ENCODE assay signal across 8 cellular contexts in the genomic region with DNA sequence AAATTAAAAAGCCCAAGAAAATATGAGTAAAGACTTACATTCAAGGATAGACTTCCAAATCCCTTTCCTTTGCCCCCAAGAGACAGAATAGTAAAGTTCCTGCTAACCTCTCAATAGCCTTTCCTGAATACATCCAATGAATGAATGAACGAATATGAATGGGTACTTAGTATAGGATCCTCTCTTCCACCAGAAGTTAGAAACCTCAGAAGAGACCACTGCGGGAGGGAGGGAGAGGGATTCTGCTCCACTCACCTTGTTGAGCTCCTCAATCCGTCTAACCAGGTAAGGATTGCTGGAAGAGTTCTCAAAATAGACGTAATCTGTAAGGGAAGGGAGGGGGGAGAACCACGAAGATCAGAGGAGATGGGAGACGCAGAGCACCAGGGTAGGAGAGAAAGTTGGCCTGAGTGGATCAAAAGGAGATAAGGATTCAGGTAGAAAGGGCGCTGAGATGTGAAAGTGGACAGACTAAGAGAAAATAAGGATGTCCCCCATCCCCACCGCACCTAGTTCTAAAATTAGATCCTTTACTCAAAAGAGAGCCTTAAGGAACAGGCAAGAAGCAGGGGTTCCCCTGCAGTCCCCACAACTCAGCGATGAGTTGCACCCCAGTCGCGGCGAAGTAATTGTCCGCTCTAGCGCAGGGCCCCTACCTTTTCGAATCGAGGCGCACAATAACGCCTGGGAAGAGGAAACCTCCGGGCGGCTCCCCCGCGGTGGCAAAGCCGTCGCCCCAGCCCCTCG. TPM values are rescaled to one million over a fixed set of nuclear protein-coding genes. Genes with fewer than 3 reads are reported as not detected.
A peak's percentile ranks its signal among the peaks of the same experiment; 100 is the strongest.
DNase-seq lines count a peak whose midpoint lies in the region; ATAC-seq, FAIRE-seq and TF ChIP-seq lines count a peak whose summit lies in the region.

No MANE protein-coding gene starts in this region.

- H3K27ac ChIP-seq in A549: peak overlapping the region; percentile 95 to 98
- peak overlapping the region; percentile 92 to 96 for H3K27ac ChIP-seq in lung (ENCODE audit: low read depth in 1 of 2, low read length in 1 of 2)
- peak overlapping the region; percentile 90 to 94 for H3K27ac ChIP-seq in uterus

- intact Hi-C loops in uterus (cut with DNase I; ENCODE audit: low total_unique reads): no loop called here

- in situ Hi-C loops in astrocyte of the cerebellum (cut with HindIII; ENCODE audit: low sequenced_read_pairs): no loop called here

- no peak for TF ChIP-seq POLR2A in A549 (IDR thresholded peaks at IDR 0.05; ENCODE audit: low read length)
- no peak for TF ChIP-seq POLR2A in uterus (IDR thresholded peaks at IDR 0.05)

- peak overlapping the region; percentile 92 for H3K4me3 ChIP-seq in A549
- peak overlapping the region; percentile 77 for H3K4me3 ChIP-seq in astrocyte of the cerebellum (ENCODE audit: low read depth, low read length)
- peak overlapping the region; percentile 88 for H3K4me3 ChIP-seq in lung
- peak overlapping the region; percentile 58 to 80 for H3K4me3 ChIP-seq in uterus

- no peak for TF ChIP-seq RAD21 in A549 (conservative IDR thresholded peaks at IDR 0.05 in 1 of 2, IDR thresholded peaks at IDR 0.05 in 1 of 2)

- CTCF ChIA-PET in A549 (lab: Yijun Ruan, JAX): interaction anchor here (0.6 to 5.1 kb wide), 4 partner anchors 9 to 1219 kb away, joined by 3 to 42 read pairs (median 7); partner anchors contain the start of genes EML3, ROM1 and TUT1

- H3K4me1 ChIP-seq in A549 (peaks cover 32% of the 10 kb centered on the region), lung (ENCODE audit: control insufficient read depth in 2 of 2, insufficient read depth in 2 of 2, low read length in 2 of 2) (peaks cover 8 to 12% of the 10 kb centered on the region in 2 donors), uterus (peaks cover 9 to 10% of the 10 kb centered on the region in 2 donors)

- no peaks in the 10 kb centered on the region for H3K9me3 ChIP-seq in A549
- H3K9me3 ChIP-seq in lung (ENCODE audit: control insufficient read depth in 2 of 2, insufficient read depth in 1 of 2, low read length in 1 of 2): no peaks in the 10 kb centered on the region
- no peaks in the 10 kb centered on the region for H3K9me3 ChIP-seq in uterus

- H3K36me3 ChIP-seq in lung (ENCODE audit: control insufficient read depth in 2 of 2, insufficient read depth in 2 of 2, low read length in 2 of 2) (peaks cover 22 to 42% of the 10 kb centered on the region in 2 donors), uterus (no peaks in the 10 kb centered on the region)

- no peak for FAIRE-seq in A549 (lab: Jason Lieb, UNC)

- H3K27me3 ChIP-seq in lung (ENCODE audit: control insufficient read depth, insufficient read depth) (no peaks in the 10 kb centered on the region), uterus (no peaks in the 10 kb centered on the region)

- H3K4me2 ChIP-seq in A549: peak overlapping the region; percentile 95

- ATAC-seq in A549 (no peak), lung (ENCODE audit: insufficient read depth, low FRiP score) (no peak)

- DNase-seq in A549 (ENCODE audit: low read depth in 1 of 2, low spot score in 1 of 2) (no peak), HFFc6 (no peak), astrocyte of the cerebellum (ENCODE audit: low read depth) (no peak), lung (ENCODE audit: low spot score) (no peak), uterus (no peak), NCI-H524 treated with DMSO at 0.1 percent for 48 hours (lab: John Stamatoyannopoulos, UW) (no peak), epidermal melanocyte (ENCODE audit: insufficient read length, low spot score) (no peak), midbrain (lab: John Stamatoyannopoulos, UW) (no peak)

- peak overlapping the region; percentile 96 for H3K4me3 Mint-ChIP-seq in HFFc6

- TF ChIP-seq CTCF in A549 (IDR thresholded peaks at IDR 0.05) (no peak), HFFc6 (IDR thresholded peaks at IDR 0.05) (no peak), astrocyte of the cerebellum (IDR thresholded peaks at IDR 0.05; ENCODE audit: low read depth, low read length, missing control alignments) (no peak), lung (IDR thresholded peaks at IDR 0.05; ENCODE audit: control extremely low read depth, extremely low read depth) (no peak), uterus (IDR thresholded peaks at IDR 0.05) (no peak)

- 1% methylated on average over 25 of the region's 25 CpGs for WGBS in A549 (ENCODE audit: missing lambda C conversion rate)
- 1% methylated on average over 25 of the region's 25 CpGs for WGBS in lung, 2 donors

- peaks cover 50% of the 10 kb centered on the region for H3K36me3 Mint-ChIP-seq in HFFc6 (ENCODE audit: low read depth)

- H3K9me3 Mint-ChIP-seq in HFFc6: no peaks in the 10 kb centered on the region

- H3K27me3 Mint-ChIP-seq in HFFc6 (ENCODE audit: insufficient read depth): peaks cover 15% of the 10 kb centered on the region

- peaks cover 40% of the 10 kb centered on the region for H3K4me1 Mint-ChIP-seq in HFFc6 (ENCODE audit: low read depth)

- POLR2A ChIA-PET in A549 (lab: Yijun Ruan, JAX): interaction anchor here (0.6 to 3.5 kb wide), 7 partner anchors 9 to 153 kb away, joined by 3 to 75 read pairs (median 9); partner anchors contain the start of genes C11orf98, CSKMT, EEF1G and INTS5

- TF ChIP-seq EP300 in A549 (IDR thresholded peaks at IDR 0.05): no peak

- peak overlapping the region; percentile 89 for H3K27ac Mint-ChIP-seq in HFFc6

TF ChIP-seq in A549, 52 proteins besides CTCF, POLR2A, EP300 and RAD21 (continues in another document):
- TF ChIP-seq MAFK (IDR thresholded peaks at IDR 0.05; ENCODE audit: partially characterized antibody): no peak

RNA-seq across cellular contexts. Expression of gene MTA2, which starts 1.1 kb away (rescaled TPM):
- polyA plus RNA-seq in A549 (2011; rRNA removed) (21.8 and 44.3 TPM in 2 replicates), A549 (2017; fragmentation: RNase III; extraction: RNeasy Plus Mini Kit Qiagen cat#74134 plus additional on column Dnase treatment) (79.3 to 85.0 TPM (median 84.5 TPM) in 3 replicates), lung (10 to 100 TPM; 57.0 to 62.2 TPM)
- polyA plus RNA-seq in A549 (2012; cell fraction: cytosol; rRNA removed): 12.5 and 16.1 TPM in 2 replicates
- 25.7 and 48.5 TPM in 2 replicates for polyA plus RNA-seq in A549 (2012; cell fraction: nucleus; rRNA removed)
- 74.7 and 80.5 TPM in 2 replicates for polyA minus RNA-seq in A549 (2011; rRNA and poly(A)+ RNA removed)
- total RNA-seq in HFFc6 (2021; fragmentation: NEBNext Ultra II Directional; extraction: Animal tissue kit (Norgen Biotek cat#: 25700)): 100 to 1,000 TPM in 2 of 6 experiments, 10 to 100 TPM in 4; 89.6 to 106 (median 95.8) TPM
- total RNA-seq in lung (10 to 100 TPM; 53.7 to 74.4 TPM), uterus (100 to 1,000 TPM in 2 of 4 donors, 10 to 100 TPM in 2; 37.9 to 120 (median 78.2) TPM)

RNA-seq across cellular contexts. Expression of gene TUT1, which starts 9.2 kb away (rescaled TPM):
- polyA plus RNA-seq in A549 (2011; rRNA removed) (12.9 and 15.5 TPM in 2 replicates), A549 (2017; fragmentation: RNase III; extraction: RNeasy Plus Mini Kit Qiagen cat#74134 plus additional on column Dnase treatment) (9.9 to 11.7 TPM (median 11.1 TPM) in 3 replicates), lung (10 to 100 TPM; 15.2 to 21.9 TPM)
- polyA plus RNA-seq in A549 (2012; cell fraction: cytosol; rRNA removed): 8.9 and 9.9 TPM in 2 replicates
- 30.4 and 31.6 TPM in 2 replicates for polyA plus RNA-seq in A549 (2012; cell fraction: nucleus; rRNA removed)
- polyA minus RNA-seq in A549 (2011; rRNA and poly(A)+ RNA removed): 9.4 and 11.7 TPM in 2 replicates
- total RNA-seq in HFFc6 (2021; fragmentation: NEBNext Ultra II Directional; extraction: Animal tissue kit (Norgen Biotek cat#: 25700)): 10 to 100 TPM; 14.6 to 18.0 (median 16.9) TPM
- total RNA-seq in lung (10 to 100 TPM; 10.8 to 19.4 TPM), uterus (10 to 100 TPM in 1 of 4 donors, 1 to 10 TPM in 3; 7.1 to 19.3 (median 8.6) TPM)

RNA-seq across cellular contexts. Expression of gene EML3, which starts 12.0 kb away (rescaled TPM):
- polyA plus RNA-seq in A549 (2011; rRNA removed) (15.2 and 19.7 TPM in 2 replicates), A549 (2017; fragmentation: RNase III; extraction: RNeasy Plus Mini Kit Qiagen cat#74134 plus additional on column Dnase treatment) (21.4 to 28.0 TPM (median 27.2 TPM) in 3 replicates), lung (10 to 100 TPM; 59.5 to 66.4 TPM)
- polyA plus RNA-seq in A549 (2012; cell fraction: cytosol; rRNA removed): 16.7 and 22.6 TPM in 2 replicates
- polyA plus RNA-seq in A549 (2012; cell fraction: nucleus; rRNA removed): 124 and 129 TPM in 2 replicates
- 15.4 and 16.7 TPM in 2 replicates for polyA minus RNA-seq in A549 (2011; rRNA and poly(A)+ RNA removed)
- total RNA-seq in HFFc6 (2021; fragmentation: NEBNext Ultra II Directional; extraction: Animal tissue kit (Norgen Biotek cat#: 25700)): 10 to 100 TPM; 32.5 to 39.6 (median 36.4) TPM
- total RNA-seq in lung (10 to 100 TPM; 29.1 to 95.4 TPM), uterus (100 to 1,000 TPM in 1 of 4 donors, 10 to 100 TPM in 3; 17.9 to 126 (median 36.8) TPM)

RNA-seq across cellular contexts. Expression of gene ROM1, which starts 12.5 kb away (rescaled TPM):
- 0.92 and 1.6 TPM in 2 replicates for polyA plus RNA-seq in A549 (2011; rRNA removed)
- 2.0 and 2.4 TPM in 2 replicates for polyA plus RNA-seq in A549 (2012; cell fraction: cytosol; rRNA removed)
- polyA plus RNA-seq in A549 (2012; cell fraction: nucleus; rRNA removed): 1.7 and 1.8 TPM in 2 replicates
- polyA plus RNA-seq in A549 (2017; fragmentation: RNase III; extraction: RNeasy Plus Mini Kit Qiagen cat#74134 plus additional on column Dnase treatment): 2.8 to 3.7 TPM (median 3.2 TPM) in 3 replicates
- 0.24 and 0.37 TPM in 2 replicates for polyA minus RNA-seq in A549 (2011; rRNA and poly(A)+ RNA removed)
- total RNA-seq in HFFc6 (2021; fragmentation: NEBNext Ultra II Directional; extraction: Animal tissue kit (Norgen Biotek cat#: 25700)): 1 to 10 TPM; 2.3 to 4.8 (median 3.2) TPM
- total RNA-seq in lung: 1 to 10 TPM; 3.5 to 9.6 TPM
- 10 to 100 TPM in 1 of 2 donors, 1 to 10 TPM in 1; 9.3 to 17.9 TPM for polyA plus RNA-seq in lung
- total RNA-seq in uterus: 10 to 100 TPM in 1 of 4 donors, 1 to 10 TPM in 1, under 1 TPM in 1, not detected in 1; 0.77 to 11.9 (median 5.3) TPM

RNA-seq across cellular contexts. Expression of gene B3GAT3, which starts 21.2 kb away (rescaled TPM):
- polyA plus RNA-seq in A549 (2011; rRNA removed) (19.0 and 20.5 TPM in 2 replicates), A549 (2017; fragmentation: RNase III; extraction: RNeasy Plus Mini Kit Qiagen cat#74134 plus additional on column Dnase treatment) (38.1 to 41.0 TPM (median 40.9 TPM) in 3 replicates), lung (10 to 100 TPM; 50.3 to 58.0 TPM)
- polyA plus RNA-seq in A549 (2012; cell fraction: cytosol; rRNA removed): 55.2 and 77.9 TPM in 2 replicates
- 113 and 130 TPM in 2 replicates for polyA plus RNA-seq in A549 (2012; cell fraction: nucleus; rRNA removed)
- 8.6 and 10.7 TPM in 2 replicates for polyA minus RNA-seq in A549 (2011; rRNA and poly(A)+ RNA removed)
- 10 to 100 TPM; 57.9 to 93.2 (median 63.0) TPM for total RNA-seq in HFFc6 (2021; fragmentation: NEBNext Ultra II Directional; extraction: Animal tissue kit (Norgen Biotek cat#: 25700))
- total RNA-seq in lung (10 to 100 TPM; 14.6 to 48.7 TPM), uterus (10 to 100 TPM; 17.7 to 50.4 (median 23.1) TPM)
